30 cellular contexts compared by ENCODE assay signal in the genomic region with DNA sequence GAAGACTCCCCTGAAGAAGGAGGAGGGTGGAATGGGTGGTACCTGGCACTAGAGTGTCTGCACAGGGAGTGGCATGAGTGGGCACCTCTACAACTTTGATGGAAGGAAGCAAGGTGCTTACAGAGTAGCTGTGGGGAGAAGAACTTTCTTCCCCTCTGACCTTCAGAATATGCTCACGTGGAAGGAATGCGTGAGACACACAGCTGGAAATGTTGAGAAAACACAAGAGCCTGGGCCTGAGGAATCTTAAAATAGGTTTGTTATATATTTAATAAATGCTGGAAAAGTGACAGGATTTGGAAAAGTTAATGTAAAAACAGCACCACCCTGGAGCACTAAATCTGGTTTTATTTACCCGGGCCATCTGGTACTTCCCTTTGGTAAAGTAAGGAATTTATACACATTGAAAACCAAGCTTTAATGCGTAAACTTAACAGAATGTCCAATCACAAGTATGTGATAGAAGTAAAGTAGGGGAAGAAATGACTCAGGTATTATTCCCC. TPM values are rescaled to one million over a fixed set of nuclear protein-coding genes. Genes with fewer than 3 reads are reported as not detected.
DNase-seq lines count a peak whose midpoint lies in the region; ATAC-seq and TF ChIP-seq lines count a peak whose summit lies in the region.
"Had no signal": no experiment of that assay in that cellular context is flagged by ENCODE, and none has a peak within 500 bp of the region (broad histone marks: within the 10 kb centered on the region; RNA-seq: fewer than 3 reads in every experiment).

No MANE protein-coding gene starts in this region.

- no peaks in the 10 kb centered on the region for H3K9me3 Mint-ChIP-seq in activated T-helper 17 cell treated with anti-CD3 and anti-CD28 coated beads, Interleukin-2, amount 50 U/mL, for 72 hours
- H3K9me3 Mint-ChIP-seq: activated CD4-positive, alpha-beta T cell treated with anti-CD3 and anti-CD28 coated beads, Interleukin-2, amount 10 ng/mL, durations not matched to agents 24 days and 14 days; activated T-cell treated with anti-CD3 and anti-CD28 coated beads, Interleukin-2, amount 50 U/mL, for 24 hours had no signal

- in situ Hi-C loops in GM23248 (cut with MboI) = no loop called here

- H3K27ac ChIP-seq in GM23248 = no peak overlapping the region
- H3K27ac ChIP-seq: adrenal gland, body of pancreas, esophagus squamous epithelium, gastroesophageal sphincter, hepatocyte, right lobe of liver, SJCRH30 had no signal

- H3K36me3 Mint-ChIP-seq in activated T-helper 17 cell treated with anti-CD3 and anti-CD28 coated beads, Interleukin-2, amount 50 U/mL, for 72 hours (ENCODE audit: low read depth) = peaks cover 5% of the 10 kb centered on the region

- H4K20me1 ChIP-seq in GM23248 (ENCODE audit: insufficient read depth) = no peaks in the 10 kb centered on the region

- no peak overlapping the region for H3K4me2 ChIP-seq in GM23248 (ENCODE audit: unreplicated experiment)
- H3K4me2 ChIP-seq: hepatocyte had no signal

- no peaks in the 10 kb centered on the region for H3K27me3 ChIP-seq in GM23248 (replicated peaks; ENCODE audit: insufficient read depth)
- H3K27me3 ChIP-seq: adrenal gland, body of pancreas, gastroesophageal sphincter, hepatocyte, right lobe of liver, spleen, tibial nerve had no signal

- DNase-seq in AG09309 (ENCODE audit: low read depth) (peak; percentile 64), GM23248 (peak; percentile 20), islet precursor cell (peak; percentile 17), foreskin melanocyte (no peak), SW480 (ENCODE audit: low spot score) (no peak), kidney tubule cell (ENCODE audit: low spot score) (no peak)
- DNase-seq: activated naive CD4-positive, alpha-beta T cell; activated T-cell treated with anti-CD3 and anti-CD28 coated beads, Interleukin-2, amount 50 U/mL, for 24 hours; adrenal gland; body of pancreas; cerebellar nuclear complex; esophagus squamous epithelium; HCEC 1CT; Karpas-422; mammary epithelial cell; NCI-H146; NCI-H446; NCI-H774; right lobe of liver; SJCRH30; spleen; stimulated activated CD4-positive, alpha-beta T cell treated with anti-CD3 and anti-CD28 coated beads, Interleukin-2, amount 100 ng/mL, for 24 hours; stimulated activated CD8-positive, alpha-beta memory T cell treated with anti-CD3 and anti-CD28 coated beads, Interleukin-4, amount 100 ng/mL, for 48 hours; WERI-Rb-1 had no signal

- H3K9me3 ChIP-seq in GM23248 (ENCODE audit: low read depth) = no peaks in the 10 kb centered on the region
- H3K9me3 ChIP-seq: adrenal gland, body of pancreas, esophagus squamous epithelium, gastroesophageal sphincter, right lobe of liver, SJCRH30, spleen, tibial nerve had no signal

- H3F3A ChIP-seq in GM23248 (ENCODE audit: insufficient read depth) = no peaks in the 10 kb centered on the region

- no peaks in the 10 kb centered on the region for H3K27me3 Mint-ChIP-seq in activated T-helper 17 cell treated with anti-CD3 and anti-CD28 coated beads, Interleukin-2, amount 50 U/mL, for 72 hours
- H3K27me3 Mint-ChIP-seq: activated T-cell treated with anti-CD3 and anti-CD28 coated beads, Interleukin-2, amount 50 U/mL, for 24 hours had no signal

- peak overlapping the region; percentile 59 for H3K4me3 Mint-ChIP-seq in activated T-helper 17 cell treated with anti-CD3 and anti-CD28 coated beads, Interleukin-2, amount 50 U/mL, for 72 hours
- H3K4me3 Mint-ChIP-seq: activated T-cell treated with anti-CD3 and anti-CD28 coated beads, Interleukin-2, amount 50 U/mL, for 24 hours had no signal

- 86 to 87% methylated on average over 4 of the region's 4 CpGs for WGBS in GM23248 (ENCODE audit: low coverage in 1 of 2, low lambda C conversion rate in 2 of 2, missing lambda C conversion rate in 2 of 2), 2 experiments

- no peaks in the 10 kb centered on the region for H3K9me2 ChIP-seq in GM23248 (ENCODE audit: insufficient read depth)

- no peak overlapping the region for H2AFZ ChIP-seq in GM23248
- H2AFZ ChIP-seq: hepatocyte had no signal

- no peak overlapping the region for H3K9ac ChIP-seq in GM23248

- no peak for ATAC-seq in activated T-helper 17 cell treated with anti-CD3 and anti-CD28 coated beads, Interleukin-2, amount 50 U/mL, for 72 hours (replicated peaks)
- ATAC-seq in GM18870 (IDR thresholded peaks at IDR 0.05; ENCODE audit: unreplicated experiment) = no peak
- ATAC-seq: body of pancreas, gastroesophageal sphincter, right lobe of liver had no signal

- no peaks in the 10 kb centered on the region for H3K79me2 ChIP-seq in GM23248 (ENCODE audit: insufficient read depth)
- H3K79me2 ChIP-seq: hepatocyte had no signal

- no peak for TF ChIP-seq CTCF in AG09309 (IDR thresholded peaks at IDR 0.05; ENCODE audit: control insufficient read depth, insufficient read depth, low read depth, low read length, missing control alignments)

- H3K4me1 Mint-ChIP-seq in activated T-helper 17 cell treated with anti-CD3 and anti-CD28 coated beads, Interleukin-2, amount 50 U/mL, for 72 hours = peaks cover 23% of the 10 kb centered on the region

- H3K4me3 ChIP-seq in AG09309 (ENCODE audit: control insufficient read depth, low read depth, low read length) (no peak overlapping the region), GM23248 (no peak overlapping the region)
- H3K4me3 ChIP-seq: adrenal gland, body of pancreas, esophagus squamous epithelium, gastroesophageal sphincter, hepatocyte, right lobe of liver, SJCRH30, spleen, tibial nerve had no signal

- no peaks in the 10 kb centered on the region for H3K36me3 ChIP-seq in GM23248 (ENCODE audit: low read depth)
- H3K36me3 ChIP-seq: adrenal gland, esophagus squamous epithelium, gastroesophageal sphincter, right lobe of liver, SJCRH30, spleen, tibial nerve, WERI-Rb-1 had no signal

- peak overlapping the region; percentile 91 for H3K27ac Mint-ChIP-seq in activated T-helper 17 cell treated with anti-CD3 and anti-CD28 coated beads, Interleukin-2, amount 50 U/mL, for 72 hours
- H3K27ac Mint-ChIP-seq: activated T-cell treated with anti-CD3 and anti-CD28 coated beads, Interleukin-2, amount 50 U/mL, for 24 hours had no signal

- no peaks in the 10 kb centered on the region for H3K4me1 ChIP-seq in GM23248 (ENCODE audit: insufficient read depth)
- H3K4me1 ChIP-seq: adrenal gland, body of pancreas, esophagus squamous epithelium, gastroesophageal sphincter, right lobe of liver, SJCRH30, tibial nerve had no signal

RNA-seq across cellular contexts. Expression of gene AMPD3, which starts 14.0 kb away (rescaled TPM):
- total RNA-seq in GM23248 (2014; rRNA removed; shearing (Covaris generic)) = 4.9 and 6.4 TPM in 2 replicates
- polyA plus RNA-seq in GM23248 (2016; fragmentation: Nextera tagmentation; extraction: Ambion mirVana) = 3.3 and 3.6 TPM in 2 replicates
- 100 to 1,000 TPM in 1 of 2 donors, 10 to 100 TPM in 1; 30.6 to 179 TPM for total RNA-seq in activated T-helper 17 cell treated with anti-CD3 and anti-CD28 coated beads, Interleukin-2, amount 50 U/mL, for 72 hours

Comparison
In these comparisons a context has a peak if more than half of its experiments do, and no peak if none do; other contexts are left out.
1. DNase-seq: peak in AG09309 (single experiment), GM23248 (single experiment) and islet precursor cell (single experiment); none in foreskin melanocyte (single experiment), SW480 (single experiment) and kidney tubule cell (single experiment).